18 cellular contexts compared by ENCODE assay signal in the genomic region with DNA sequence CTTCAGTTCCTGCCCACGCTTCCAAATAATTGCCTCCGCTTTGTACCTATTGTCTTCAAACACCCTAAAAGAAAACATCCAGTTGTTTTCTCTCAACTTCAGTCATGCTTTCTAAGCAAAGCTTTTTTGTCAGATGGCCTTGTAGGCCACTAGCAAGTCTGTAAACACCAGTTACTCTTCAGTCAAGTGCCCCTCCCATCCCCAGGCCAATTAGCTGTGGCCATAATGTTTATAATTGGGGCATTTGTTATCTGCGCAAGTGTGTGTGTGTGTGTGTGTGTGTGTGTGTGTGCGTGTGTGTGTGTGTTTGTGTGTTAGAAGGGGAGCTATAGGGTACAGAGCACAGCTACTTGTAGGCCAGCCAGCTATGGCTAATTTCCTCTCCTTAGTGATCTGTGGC.
DNase-seq lines count a peak whose midpoint lies in the region; ATAC-seq and TF ChIP-seq lines count a peak whose summit lies in the region.
"Had no signal": no experiment of that assay in that cellular context is flagged by ENCODE, and none has a peak within 500 bp of the region (broad histone marks: within the 10 kb centered on the region; RNA-seq: fewer than 3 reads in every experiment).

No MANE protein-coding gene starts in this region.

- H3K4ac ChIP-seq in H9 (ENCODE audit: low read depth, low read length): no peak overlapping the region

- H2BK15ac ChIP-seq in H9 (ENCODE audit: low read depth, low read length): no peak overlapping the region

- no peak overlapping the region for H3K23ac ChIP-seq in H9 (ENCODE audit: insufficient read length, low read depth, low read length)

- H4K8ac ChIP-seq in H9 (replicated peaks; ENCODE audit: insufficient read length, low read depth, low read length): no peak overlapping the region

- H3K36me3 Mint-ChIP-seq in H9 (ENCODE audit: insufficient read depth in 1 of 3, low read depth in 3 of 3): peaks cover 0 to 5% (median 0%) of the 10 kb centered on the region in 3 experiments; a peak in 1 of 7 replicates
- no peaks in the 10 kb centered on the region for H3K36me3 Mint-ChIP-seq in activated T-cell treated with anti-CD3 and anti-CD28 coated beads, Interleukin-2, amount 50 U/mL, for 24 hours (ENCODE audit: low read depth)

- DNase-seq in DMS53 (lab: John Stamatoyannopoulos, UW) (peak; percentile 2), DMS53 treated with DMSO at 0.1 percent for 48 hours (lab: John Stamatoyannopoulos, UW; ENCODE audit: unreplicated experiment) (no peak), H9 (no peak), NCI-H2029 treated with DMSO at 0.1 percent for 48 hours (lab: John Stamatoyannopoulos, UW) (peak; percentile 29), left colon (no peak), kidney tubule cell (ENCODE audit: low spot score) (no peak)
- DNase-seq in activated T-cell treated with anti-CD3 and anti-CD28 coated beads, Interleukin-2, amount 50 U/mL, for 24 hours: no peak
- DNase-seq: 8988T, COR-L47, DMS 273 treated with DMSO at 0.1 percent for 48 hours, KBM-7, NCI-H1694, NCI-H2107, PC-9, SJCRH30 had no signal

- H3K9me3 Mint-ChIP-seq in H9: no peaks in the 10 kb centered on the region
- no peaks in the 10 kb centered on the region for H3K9me3 Mint-ChIP-seq in activated T-cell treated with anti-CD3 and anti-CD28 coated beads, Interleukin-2, amount 50 U/mL, for 24 hours

- H3K27me3 ChIP-seq in H9 (ENCODE audit: insufficient read depth, low read length): no peaks in the 10 kb centered on the region
- H3K27me3 ChIP-seq: SJCRH30 had no signal

- no peak overlapping the region for H3K56ac ChIP-seq in H9 (ENCODE audit: insufficient read length, low read depth, low read length)

- no CpG with 5 or more reads among the region's 4 CpGs for WGBS in H9 (ENCODE audit: extremely low coverage, insufficient read length, low lambda C conversion rate)

- H3K4me2 ChIP-seq in H9 (ENCODE audit: insufficient read depth, insufficient read length, low read length): no peak overlapping the region
- H3K4me2 ChIP-seq: PC-9 had no signal

- ATAC-seq in left colon: peak; percentile 74
- no peak for ATAC-seq in HG03175 (IDR thresholded peaks at IDR 0.05; ENCODE audit: unreplicated experiment)
- ATAC-seq: HCT116 had no signal

- peak overlapping the region; percentile 59; the same call in 1 of the 2 replicates for H3K14ac ChIP-seq in H9 (ENCODE audit: insufficient read depth, low read length)

- no peak overlapping the region for H3K27ac ChIP-seq in H9 (ENCODE audit: insufficient read length, low read depth, low read length)
- H3K27ac ChIP-seq: PC-9, SJCRH30 had no signal

- H3K4me3 Mint-ChIP-seq in H9: no peak overlapping the region
- no peak overlapping the region for H3K4me3 Mint-ChIP-seq in activated T-cell treated with anti-CD3 and anti-CD28 coated beads, Interleukin-2, amount 50 U/mL, for 24 hours
- H3K4me3 Mint-ChIP-seq: B cell had no signal

- H3K27me3 Mint-ChIP-seq in H9 (ENCODE audit: low read depth): no peaks in the 10 kb centered on the region
- H3K27me3 Mint-ChIP-seq in activated T-cell treated with anti-CD3 and anti-CD28 coated beads, Interleukin-2, amount 50 U/mL, for 24 hours: peaks cover 2% of the 10 kb centered on the region
- H3K27me3 Mint-ChIP-seq: B cell had no signal

- no peak overlapping the region for H4K5ac ChIP-seq in H9 (ENCODE audit: insufficient read length, low read depth, low read length)

- no peaks in the 10 kb centered on the region for H3K23me2 ChIP-seq in H9 (ENCODE audit: insufficient read length, low read depth, low read length, poor library complexity, severe bottlenecking)

- H3K9ac ChIP-seq in H9 (ENCODE audit: extremely low read depth, insufficient read length, low read length): no peak overlapping the region

- no peak overlapping the region for H3T11ph ChIP-seq in H9 (ENCODE audit: low read length)

- H2BK20ac ChIP-seq in H9 (ENCODE audit: low read depth, low read length, poor library complexity, severe bottlenecking): peak overlapping the region; percentile 83

- no peak overlapping the region for H2BK12ac ChIP-seq in H9 (ENCODE audit: insufficient read length, low read depth, low read length)

- H3K9me3 ChIP-seq in H9 (ENCODE audit: control insufficient read depth, low read depth, low read length): no peaks in the 10 kb centered on the region
- H3K9me3 ChIP-seq: SJCRH30 had no signal

- H4K91ac ChIP-seq in H9 (ENCODE audit: insufficient read length, low read depth, low read length): no peak overlapping the region

- no peak overlapping the region for H2BK5ac ChIP-seq in H9 (ENCODE audit: insufficient read length, low read length)

- no peak overlapping the region for H2BK120ac ChIP-seq in H9 (ENCODE audit: low read depth, low read length, poor library complexity, severe bottlenecking)

- intact Hi-C loops in left colon (cut with DNase I, micrococcal nuclease): no loop called here

- H3K4me1 ChIP-seq in H9 (ENCODE audit: insufficient read depth, low read length): peaks cover 3% of the 10 kb centered on the region; the same call in 1 of the 2 replicates
- H3K4me1 ChIP-seq: SJCRH30 had no signal

- peak overlapping the region in 1 of 3 experiments; percentile 72; a peak in 2 of 7 replicates for H3K27ac Mint-ChIP-seq in H9
- H3K27ac Mint-ChIP-seq in activated T-cell treated with anti-CD3 and anti-CD28 coated beads, Interleukin-2, amount 50 U/mL, for 24 hours: no peak overlapping the region
- H3K27ac Mint-ChIP-seq: B cell had no signal

- no peaks in the 10 kb centered on the region for H3K79me2 ChIP-seq in H9 (ENCODE audit: insufficient read depth, low read length)

- H2AFZ ChIP-seq in H9 (ENCODE audit: low read length): no peak overlapping the region
- H2AFZ ChIP-seq: PC-9 had no signal

- peaks cover 35 to 36% of the 10 kb centered on the region in 2 experiments for H3K4me1 Mint-ChIP-seq in H9
- H3K4me1 Mint-ChIP-seq in activated T-cell treated with anti-CD3 and anti-CD28 coated beads, Interleukin-2, amount 50 U/mL, for 24 hours (ENCODE audit: low read depth): no peaks in the 10 kb centered on the region
- H3K4me1 Mint-ChIP-seq: B cell had no signal

- no peaks in the 10 kb centered on the region for H3K79me1 ChIP-seq in H9 (ENCODE audit: insufficient read depth, low read depth, low read length, poor library complexity, severe bottlenecking)

- no peak overlapping the region for H2AK5ac ChIP-seq in H9 (ENCODE audit: insufficient read length, low read length)

- H4K20me1 ChIP-seq in H9 (ENCODE audit: control insufficient read depth, insufficient read depth, insufficient read length): no peaks in the 10 kb centered on the region

- TF ChIP-seq CTCF in H9 (conservative IDR thresholded peaks at IDR 0.05): no peak

- peak overlapping the region; percentile 50 for H3K18ac ChIP-seq in H9 (ENCODE audit: insufficient read length, low read depth, low read length)

Comparison
In these comparisons a context has a peak if more than half of its experiments do, and no peak if none do; other contexts are left out.
1. DNase-seq: peak in DMS53 (single experiment) and NCI-H2029 treated with DMSO at 0.1 percent for 48 hours (single experiment); none in DMS53 treated with DMSO at 0.1 percent for 48 hours (single experiment), H9 (single experiment), left colon (0 of 2), activated T-cell treated with anti-CD3 and anti-CD28 coated beads, Interleukin-2, amount 50 U/mL, for 24 hours (single experiment) and kidney tubule cell (single experiment).